In the genomic region with DNA sequence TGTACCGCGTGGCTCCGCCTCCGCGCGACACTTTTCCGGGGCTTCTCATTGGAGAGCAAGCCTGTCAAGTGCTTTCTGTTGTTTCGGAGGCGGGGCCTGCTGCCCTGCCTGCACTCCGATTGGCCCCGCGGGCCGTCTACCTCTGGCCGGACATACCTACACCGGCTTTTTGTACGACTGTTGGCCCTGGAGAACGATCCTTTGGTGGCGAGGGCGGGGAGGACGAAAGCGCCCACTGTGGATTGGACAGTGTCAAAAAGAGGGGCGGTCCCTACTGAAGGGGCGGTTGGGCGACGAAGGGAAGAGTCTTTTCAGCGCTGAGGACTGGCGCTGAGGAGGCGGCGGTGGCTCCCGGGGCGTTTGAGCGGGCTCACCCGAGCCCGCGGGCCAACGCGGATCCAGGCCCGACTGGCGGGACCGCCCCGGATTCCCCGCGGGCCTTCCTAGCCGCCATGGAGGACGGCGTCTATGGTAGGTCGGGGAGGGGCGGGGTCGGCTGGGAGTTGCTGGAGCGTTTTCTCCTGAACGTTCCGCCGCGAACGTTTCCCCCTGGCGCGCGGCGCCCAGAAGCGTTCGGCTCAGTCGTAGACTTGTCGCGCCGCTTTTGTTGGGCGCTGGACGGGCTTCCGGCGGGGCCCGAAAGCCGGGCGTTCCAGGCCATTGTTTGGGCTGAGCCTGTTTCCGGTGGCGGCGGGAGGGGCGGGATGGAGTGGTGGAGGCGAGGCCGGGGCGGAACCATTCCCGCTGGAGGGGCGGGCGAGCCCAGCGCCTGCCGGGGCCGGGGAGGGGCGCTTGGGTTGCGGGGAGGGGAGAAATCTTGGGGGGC, we compare ENCODE assay signal across 1 cellular context.
A peak's percentile ranks its signal among the peaks of the same experiment; 100 is the strongest.
TF ChIP-seq lines count a peak whose summit lies in the region.

A gene with protein sequence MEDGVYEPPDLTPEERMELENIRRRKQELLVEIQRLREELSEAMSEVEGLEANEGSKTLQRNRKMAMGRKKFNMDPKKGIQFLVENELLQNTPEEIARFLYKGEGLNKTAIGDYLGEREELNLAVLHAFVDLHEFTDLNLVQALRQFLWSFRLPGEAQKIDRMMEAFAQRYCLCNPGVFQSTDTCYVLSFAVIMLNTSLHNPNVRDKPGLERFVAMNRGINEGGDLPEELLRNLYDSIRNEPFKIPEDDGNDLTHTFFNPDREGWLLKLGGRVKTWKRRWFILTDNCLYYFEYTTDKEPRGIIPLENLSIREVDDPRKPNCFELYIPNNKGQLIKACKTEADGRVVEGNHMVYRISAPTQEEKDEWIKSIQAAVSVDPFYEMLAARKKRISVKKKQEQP (plus strand): TSS at position 314 of the 826 bp plus-strand sequence. CDS start 139 bp downstream, at position 453.

TF ChIP-seq in K562, 482 proteins besides CTCF, POLR2A, EP300 and RAD21 (continued from another document and continues in another):
- TF ChIP-seq, protein P1, sequence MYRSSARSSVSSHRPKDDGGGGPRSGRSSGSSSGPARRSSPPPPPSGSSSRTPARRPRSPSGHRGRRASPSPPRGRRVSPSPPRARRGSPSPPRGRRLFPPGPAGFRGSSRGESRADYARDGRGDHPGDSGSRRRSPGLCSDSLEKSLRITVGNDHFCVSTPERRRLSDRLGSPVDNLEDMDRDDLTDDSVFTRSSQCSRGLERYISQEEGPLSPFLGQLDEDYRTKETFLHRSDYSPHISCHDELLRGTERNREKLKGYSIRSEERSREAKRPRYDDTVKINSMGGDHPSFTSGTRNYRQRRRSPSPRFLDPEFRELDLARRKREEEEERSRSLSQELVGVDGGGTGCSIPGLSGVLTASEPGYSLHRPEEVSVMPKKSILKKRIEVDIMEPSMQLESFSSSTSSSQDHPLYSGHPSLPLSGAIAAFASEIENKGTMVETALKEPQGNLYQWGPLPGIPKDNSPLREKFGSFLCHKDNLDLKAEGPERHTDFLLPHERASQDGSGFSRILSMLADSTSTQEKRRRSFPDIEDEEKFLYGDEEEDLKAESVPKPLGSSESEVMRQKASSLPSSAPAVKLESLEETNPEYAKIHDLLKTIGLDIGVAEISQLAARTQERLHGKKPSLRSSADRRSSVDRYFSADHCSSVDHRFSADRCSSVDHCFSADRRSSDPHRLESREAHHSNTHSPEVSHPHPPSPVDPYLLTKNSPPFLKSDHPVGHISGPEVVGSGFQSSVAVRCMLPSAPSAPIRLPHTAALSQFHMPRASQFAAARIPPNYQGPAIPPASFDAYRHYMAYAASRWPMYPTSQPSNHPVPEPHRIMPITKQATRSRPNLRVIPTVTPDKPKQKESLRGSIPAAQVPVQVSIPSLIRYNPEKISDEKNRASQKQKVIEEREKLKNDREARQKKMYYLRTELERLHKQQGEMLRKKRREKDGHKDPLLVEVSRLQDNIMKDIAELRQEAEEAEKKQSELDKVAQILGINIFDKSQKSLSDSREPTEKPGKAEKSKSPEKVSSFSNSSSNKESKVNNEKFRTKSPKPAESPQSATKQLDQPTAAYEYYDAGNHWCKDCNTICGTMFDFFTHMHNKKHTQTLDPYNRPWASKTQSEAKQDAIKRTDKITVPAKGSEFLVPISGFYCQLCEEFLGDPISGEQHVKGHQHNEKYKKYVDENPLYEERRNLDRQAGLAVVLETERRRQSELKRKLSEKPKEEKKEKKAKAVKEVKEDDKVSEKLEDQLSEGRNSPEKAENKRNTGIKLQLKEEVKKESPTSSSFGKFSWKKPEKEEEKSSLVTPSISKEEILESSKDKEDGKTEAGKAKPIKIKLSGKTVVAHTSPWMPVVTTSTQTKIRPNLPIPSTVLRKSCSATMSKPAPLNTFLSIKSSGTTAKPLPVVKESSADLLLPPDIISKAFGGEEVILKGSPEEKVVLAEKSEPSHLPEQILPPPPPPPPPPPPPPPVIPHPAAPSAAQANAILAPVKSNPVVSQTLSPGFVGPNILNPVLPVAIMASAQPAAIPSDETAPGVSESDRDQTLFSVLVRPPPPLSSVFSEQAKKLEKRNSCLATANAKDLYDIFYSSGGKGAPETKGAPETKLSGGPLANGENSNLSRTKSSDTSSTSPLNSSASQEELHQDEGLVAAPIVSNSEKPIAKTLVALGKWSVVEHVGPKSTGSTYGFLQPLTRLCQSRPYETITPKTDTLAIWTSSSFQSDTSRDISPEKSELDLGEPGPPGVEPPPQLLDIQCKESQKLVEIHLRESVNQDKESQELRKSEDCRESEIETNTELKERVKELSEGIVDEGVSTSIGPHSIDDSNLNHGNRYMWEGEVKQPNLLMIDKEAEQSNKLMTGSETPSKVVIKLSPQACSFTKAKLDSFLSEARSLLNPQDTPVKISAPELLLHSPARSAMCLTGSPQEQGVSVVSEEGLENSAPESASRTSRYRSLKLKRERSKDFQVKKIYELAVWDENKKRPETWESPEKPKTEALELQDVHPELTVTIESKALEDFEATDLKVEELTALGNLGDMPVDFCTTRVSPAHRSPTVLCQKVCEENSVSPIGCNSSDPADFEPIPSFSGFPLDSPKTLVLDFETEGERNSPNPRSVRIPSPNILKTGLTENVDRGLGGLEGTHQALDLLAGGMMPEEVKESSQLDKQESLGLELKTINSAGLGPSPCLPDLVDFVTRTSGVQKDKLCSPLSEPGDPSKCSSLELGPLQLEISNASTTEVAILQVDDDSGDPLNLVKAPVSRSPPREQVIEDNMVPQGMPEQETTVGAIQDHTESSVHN (IDR thresholded peaks at IDR 0.05; ENCODE audit: borderline replicate concordance in 1 of 2, low read depth in 1 of 2): no peak
- no peak for TF ChIP-seq SREBF2 (CRISPR knock-in tag; IDR thresholded peaks at IDR 0.05)
- TF ChIP-seq BRCA1 (IDR thresholded peaks at IDR 0.05): no peak
- no peak for TF ChIP-seq BRCA1 (CRISPR knock-in tag; IDR thresholded peaks at IDR 0.05)
- no peak for TF ChIP-seq WHSC1 (IDR thresholded peaks at IDR 0.05; ENCODE audit: low read length)
- no peak for TF ChIP-seq CHD4 (IDR thresholded peaks at IDR 0.05; ENCODE audit: insufficient read depth, insufficient replicate concordance, low read depth, low read length, poor library complexity, severe bottlenecking)
- no peak for TF ChIP-seq HMG20B (CRISPR knock-in tag; IDR thresholded peaks at IDR 0.05)
- no peak for TF ChIP-seq NFXL1 (CRISPR knock-in tag; IDR thresholded peaks at IDR 0.05)
- TF ChIP-seq SPI1 (IDR thresholded peaks at IDR 0.05; ENCODE audit: borderline replicate concordance, low read depth, low read length): no peak
- TF ChIP-seq, protein P2, sequence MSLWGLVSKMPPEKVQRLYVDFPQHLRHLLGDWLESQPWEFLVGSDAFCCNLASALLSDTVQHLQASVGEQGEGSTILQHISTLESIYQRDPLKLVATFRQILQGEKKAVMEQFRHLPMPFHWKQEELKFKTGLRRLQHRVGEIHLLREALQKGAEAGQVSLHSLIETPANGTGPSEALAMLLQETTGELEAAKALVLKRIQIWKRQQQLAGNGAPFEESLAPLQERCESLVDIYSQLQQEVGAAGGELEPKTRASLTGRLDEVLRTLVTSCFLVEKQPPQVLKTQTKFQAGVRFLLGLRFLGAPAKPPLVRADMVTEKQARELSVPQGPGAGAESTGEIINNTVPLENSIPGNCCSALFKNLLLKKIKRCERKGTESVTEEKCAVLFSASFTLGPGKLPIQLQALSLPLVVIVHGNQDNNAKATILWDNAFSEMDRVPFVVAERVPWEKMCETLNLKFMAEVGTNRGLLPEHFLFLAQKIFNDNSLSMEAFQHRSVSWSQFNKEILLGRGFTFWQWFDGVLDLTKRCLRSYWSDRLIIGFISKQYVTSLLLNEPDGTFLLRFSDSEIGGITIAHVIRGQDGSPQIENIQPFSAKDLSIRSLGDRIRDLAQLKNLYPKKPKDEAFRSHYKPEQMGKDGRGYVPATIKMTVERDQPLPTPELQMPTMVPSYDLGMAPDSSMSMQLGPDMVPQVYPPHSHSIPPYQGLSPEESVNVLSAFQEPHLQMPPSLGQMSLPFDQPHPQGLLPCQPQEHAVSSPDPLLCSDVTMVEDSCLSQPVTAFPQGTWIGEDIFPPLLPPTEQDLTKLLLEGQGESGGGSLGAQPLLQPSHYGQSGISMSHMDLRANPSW (CRISPR knock-in tag; IDR thresholded peaks at IDR 0.05): no peak
- no peak for TF ChIP-seq GATA2 (CRISPR knock-in tag; IDR thresholded peaks at IDR 0.05)
- no peak for TF ChIP-seq PURB (CRISPR knock-in tag; IDR thresholded peaks at IDR 0.05; ENCODE audit: low read depth)
- TF ChIP-seq BRD4 (IDR thresholded peaks at IDR 0.05): peak; percentile 82; the same call in 1 of the 2 replicates
- no peak for TF ChIP-seq POLR3G (IDR thresholded peaks at IDR 0.05; ENCODE audit: extremely low read depth, insufficient read length, insufficient replicate concordance)
- TF ChIP-seq, protein P3, sequence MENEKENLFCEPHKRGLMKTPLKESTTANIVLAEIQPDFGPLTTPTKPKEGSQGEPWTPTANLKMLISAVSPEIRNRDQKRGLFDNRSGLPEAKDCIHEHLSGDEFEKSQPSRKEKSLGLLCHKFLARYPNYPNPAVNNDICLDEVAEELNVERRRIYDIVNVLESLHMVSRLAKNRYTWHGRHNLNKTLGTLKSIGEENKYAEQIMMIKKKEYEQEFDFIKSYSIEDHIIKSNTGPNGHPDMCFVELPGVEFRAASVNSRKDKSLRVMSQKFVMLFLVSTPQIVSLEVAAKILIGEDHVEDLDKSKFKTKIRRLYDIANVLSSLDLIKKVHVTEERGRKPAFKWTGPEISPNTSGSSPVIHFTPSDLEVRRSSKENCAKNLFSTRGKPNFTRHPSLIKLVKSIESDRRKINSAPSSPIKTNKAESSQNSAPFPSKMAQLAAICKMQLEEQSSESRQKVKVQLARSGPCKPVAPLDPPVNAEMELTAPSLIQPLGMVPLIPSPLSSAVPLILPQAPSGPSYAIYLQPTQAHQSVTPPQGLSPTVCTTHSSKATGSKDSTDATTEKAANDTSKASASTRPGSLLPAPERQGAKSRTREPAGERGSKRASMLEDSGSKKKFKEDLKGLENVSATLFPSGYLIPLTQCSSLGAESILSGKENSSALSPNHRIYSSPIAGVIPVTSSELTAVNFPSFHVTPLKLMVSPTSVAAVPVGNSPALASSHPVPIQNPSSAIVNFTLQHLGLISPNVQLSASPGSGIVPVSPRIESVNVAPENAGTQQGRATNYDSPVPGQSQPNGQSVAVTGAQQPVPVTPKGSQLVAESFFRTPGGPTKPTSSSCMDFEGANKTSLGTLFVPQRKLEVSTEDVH (IDR thresholded peaks at IDR 0.05; ENCODE audit: low read depth, partially characterized antibody): no peak
- TF ChIP-seq E2F3 (CRISPR knock-in tag; IDR thresholded peaks at IDR 0.05): peak; percentile 81
- peak; percentile 36; the same call in 1 of the 2 replicates for TF ChIP-seq RNF2 (IDR thresholded peaks at IDR 0.05)
- no peak for TF ChIP-seq ZNF717 (CRISPR knock-in tag; IDR thresholded peaks at IDR 0.05)
- TF ChIP-seq, protein P4, sequence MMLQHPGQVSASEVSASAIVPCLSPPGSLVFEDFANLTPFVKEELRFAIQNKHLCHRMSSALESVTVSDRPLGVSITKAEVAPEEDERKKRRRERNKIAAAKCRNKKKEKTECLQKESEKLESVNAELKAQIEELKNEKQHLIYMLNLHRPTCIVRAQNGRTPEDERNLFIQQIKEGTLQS (IDR thresholded peaks at IDR 0.05): no peak
- TF ChIP-seq, protein P4 (CRISPR knock-in tag; conservative IDR thresholded peaks at IDR 0.05): 0 out of 2 replicates have a peak, but pooled peaks have one; percentile 25
- peak; percentile 95 for TF ChIP-seq GABPA (tag; conservative IDR thresholded peaks at IDR 0.05; ENCODE audit: low read depth)
- no peak for TF ChIP-seq ETS2 (tag; IDR thresholded peaks at IDR 0.05; ENCODE audit: borderline replicate concordance, poor library complexity, severe bottlenecking)
- no peak for TF ChIP-seq ZNF253 (CRISPR knock-in tag; conservative IDR thresholded peaks at IDR 0.05)
- TF ChIP-seq GTF2F1 (IDR thresholded peaks at IDR 0.05; ENCODE audit: low read depth, low read length): no peak
- no peak for TF ChIP-seq ZFP30 (CRISPR knock-in tag; IDR thresholded peaks at IDR 0.05; ENCODE audit: borderline replicate concordance)
- no peak for TF ChIP-seq ZNF140 (CRISPR knock-in tag; IDR thresholded peaks at IDR 0.05)
- no peak for TF ChIP-seq ZBTB8A (IDR thresholded peaks at IDR 0.05; ENCODE audit: partially characterized antibody)
- TF ChIP-seq U2AF2 (optimal IDR thresholded peaks at IDR 0.05; ENCODE audit: low read depth, low read length): no peak
- peak; percentile 92 for TF ChIP-seq MTA3 (IDR thresholded peaks at IDR 0.05; ENCODE audit: borderline replicate concordance)
- TF ChIP-seq, protein P5, sequence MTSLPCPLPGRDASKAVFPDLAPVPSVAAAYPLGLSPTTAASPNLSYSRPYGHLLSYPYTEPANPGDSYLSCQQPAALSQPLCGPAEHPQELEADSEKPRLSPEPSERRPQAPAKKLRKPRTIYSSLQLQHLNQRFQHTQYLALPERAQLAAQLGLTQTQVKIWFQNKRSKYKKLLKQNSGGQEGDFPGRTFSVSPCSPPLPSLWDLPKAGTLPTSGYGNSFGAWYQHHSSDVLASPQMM (CRISPR knock-in tag; IDR thresholded peaks at IDR 0.05): no peak
- no peak; the same call in none of the 2 replicates for TF ChIP-seq JUND (IDR thresholded peaks at IDR 0.05; ENCODE audit: borderline replicate concordance, low read depth, low read length)
- no peak for TF ChIP-seq JUND (tag; IDR thresholded peaks at IDR 0.05; ENCODE audit: borderline replicate concordance, low read depth, low read length)
- TF ChIP-seq ZNF197 (CRISPR knock-in tag; IDR thresholded peaks at IDR 0.05; ENCODE audit: low read depth): no peak
- TF ChIP-seq, protein P6, sequence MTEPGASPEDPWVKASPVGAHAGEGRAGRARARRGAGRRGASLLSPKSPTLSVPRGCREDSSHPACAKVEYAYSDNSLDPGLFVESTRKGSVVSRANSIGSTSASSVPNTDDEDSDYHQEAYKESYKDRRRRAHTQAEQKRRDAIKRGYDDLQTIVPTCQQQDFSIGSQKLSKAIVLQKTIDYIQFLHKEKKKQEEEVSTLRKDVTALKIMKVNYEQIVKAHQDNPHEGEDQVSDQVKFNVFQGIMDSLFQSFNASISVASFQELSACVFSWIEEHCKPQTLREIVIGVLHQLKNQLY (CRISPR knock-in tag; conservative IDR thresholded peaks at IDR 0.05): peak in 1 of 2 experiments; percentile 89; a peak in 1 of 4 replicates
- TF ChIP-seq TEAD1 (CRISPR knock-in tag; IDR thresholded peaks at IDR 0.05): peak in 1 of 2 experiments; percentile 74; a peak in 2 of 4 replicates
- TF ChIP-seq, protein P7, sequence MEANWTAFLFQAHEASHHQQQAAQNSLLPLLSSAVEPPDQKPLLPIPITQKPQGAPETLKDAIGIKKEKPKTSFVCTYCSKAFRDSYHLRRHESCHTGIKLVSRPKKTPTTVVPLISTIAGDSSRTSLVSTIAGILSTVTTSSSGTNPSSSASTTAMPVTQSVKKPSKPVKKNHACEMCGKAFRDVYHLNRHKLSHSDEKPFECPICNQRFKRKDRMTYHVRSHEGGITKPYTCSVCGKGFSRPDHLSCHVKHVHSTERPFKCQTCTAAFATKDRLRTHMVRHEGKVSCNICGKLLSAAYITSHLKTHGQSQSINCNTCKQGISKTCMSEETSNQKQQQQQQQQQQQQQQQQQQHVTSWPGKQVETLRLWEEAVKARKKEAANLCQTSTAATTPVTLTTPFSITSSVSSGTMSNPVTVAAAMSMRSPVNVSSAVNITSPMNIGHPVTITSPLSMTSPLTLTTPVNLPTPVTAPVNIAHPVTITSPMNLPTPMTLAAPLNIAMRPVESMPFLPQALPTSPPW (CRISPR knock-in tag; IDR thresholded peaks at IDR 0.05): peak; percentile 94
- TF ChIP-seq NELFE (IDR thresholded peaks at IDR 0.05; ENCODE audit: insufficient read depth, insufficient read length): no peak
- no peak for TF ChIP-seq NFIX (CRISPR knock-in tag; IDR thresholded peaks at IDR 0.05; ENCODE audit: low read depth)
- TF ChIP-seq TCFL5 (CRISPR knock-in tag; conservative IDR thresholded peaks at IDR 0.05): no peak
- peak; percentile 91 for TF ChIP-seq KLF6 (CRISPR knock-in tag; IDR thresholded peaks at IDR 0.05; ENCODE audit: borderline replicate concordance)
